ENCODE assay signal across 8 cellular contexts in the genomic region with DNA sequence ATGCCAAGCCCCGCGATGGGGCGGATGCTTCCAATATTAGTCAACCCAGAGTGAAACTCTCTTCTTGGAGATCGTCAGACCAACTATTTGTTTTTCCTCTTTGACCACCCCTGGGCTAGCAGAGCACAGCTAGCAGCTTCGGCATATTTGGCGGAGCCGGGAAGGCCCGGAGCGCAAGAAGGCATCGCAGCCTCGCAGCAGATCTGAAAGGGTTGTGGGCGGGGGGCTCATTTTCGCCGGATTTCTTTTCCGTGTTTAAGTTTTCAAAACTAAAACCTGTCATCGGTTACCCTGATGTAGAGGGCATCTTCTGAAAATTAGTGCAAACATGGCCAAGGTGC. TPM values are rescaled to one million over a fixed set of nuclear protein-coding genes. Genes with fewer than 3 reads are reported as not detected.
DNase-seq lines count a peak whose midpoint lies in the region; ATAC-seq and TF ChIP-seq lines count a peak whose summit lies in the region.

No MANE protein-coding gene starts in this region.

- H3K27me3 ChIP-seq in BJ (ENCODE audit: control insufficient read depth, insufficient read depth, low read length) (peaks cover 8% of the 10 kb centered on the region), GM23248 (replicated peaks; ENCODE audit: insufficient read depth) (peaks cover 60% of the 10 kb centered on the region), SU-DHL-6 (ENCODE audit: low read length) (no peaks in the 10 kb centered on the region), right cardiac atrium (ENCODE audit: control insufficient read depth, insufficient read depth) (no peaks in the 10 kb centered on the region)

- H3K9me2 ChIP-seq in GM23248 (ENCODE audit: insufficient read depth): no peaks in the 10 kb centered on the region
- no peaks in the 10 kb centered on the region for H3K9me2 ChIP-seq in SU-DHL-6 (replicated peaks; ENCODE audit: insufficient read depth, low read length)

- TF ChIP-seq CTCF in BJ (IDR thresholded peaks at IDR 0.05; ENCODE audit: insufficient read depth, low read depth, low read length) (no peak), SU-DHL-6 (IDR thresholded peaks at IDR 0.05; ENCODE audit: insufficient read depth, low read length, poor library complexity, severe bottlenecking) (no peak)

- H3K36me3 ChIP-seq in BJ (ENCODE audit: control insufficient read depth, insufficient read depth, low read length) (no peaks in the 10 kb centered on the region), GM23248 (ENCODE audit: low read depth) (no peaks in the 10 kb centered on the region), SU-DHL-6 (ENCODE audit: low read length) (no peaks in the 10 kb centered on the region)

- H3K9ac ChIP-seq in GM23248 (no peak overlapping the region), SU-DHL-6 (ENCODE audit: low read length) (peak overlapping the region; percentile 73)

- H3K4me1 Mint-ChIP-seq in stimulated activated naive B cell treated with anti-CD40 and anti-IgM and Interleukin-4, amounts not matched to agents 10 μg/mL and 1 μg/mL and 100 μg/mL, for 72 hours: peaks cover 10 to 17% of the 10 kb centered on the region in 2 donors
- H3K4me1 Mint-ChIP-seq in activated CD4-positive, alpha-beta T cell treated with anti-CD3 and anti-CD28 coated beads for 36 hours: peaks cover 10% of the 10 kb centered on the region

- peaks cover 46 to 53% of the 10 kb centered on the region in 2 donors for H3K27me3 Mint-ChIP-seq in stimulated activated naive B cell treated with anti-CD40 and anti-IgM and Interleukin-4, amounts not matched to agents 10 μg/mL and 1 μg/mL and 100 μg/mL, for 72 hours
- peaks cover 50% of the 10 kb centered on the region for H3K27me3 Mint-ChIP-seq in activated CD4-positive, alpha-beta T cell treated with anti-CD3 and anti-CD28 coated beads for 36 hours

- H3K27ac Mint-ChIP-seq in stimulated activated naive B cell treated with anti-CD40 and anti-IgM and Interleukin-4, amounts not matched to agents 10 μg/mL and 1 μg/mL and 100 μg/mL, for 72 hours: no peak overlapping the region
- no peak overlapping the region for H3K27ac Mint-ChIP-seq in activated CD4-positive, alpha-beta T cell treated with anti-CD3 and anti-CD28 coated beads for 36 hours

- H3K79me2 ChIP-seq in GM23248 (ENCODE audit: insufficient read depth): no peaks in the 10 kb centered on the region
- H3K79me2 ChIP-seq in SU-DHL-6 (ENCODE audit: insufficient read depth, low read length): peaks cover 42% of the 10 kb centered on the region

- H3K9me3 ChIP-seq in GM23248 (ENCODE audit: low read depth) (no peaks in the 10 kb centered on the region), SU-DHL-6 (ENCODE audit: insufficient read depth, low read length) (no peaks in the 10 kb centered on the region), right cardiac atrium (ENCODE audit: control insufficient read depth, low read length) (no peaks in the 10 kb centered on the region)

- H3K9me3 Mint-ChIP-seq in stimulated activated naive B cell treated with anti-CD40 and anti-IgM and Interleukin-4, amounts not matched to agents 10 μg/mL and 1 μg/mL and 100 μg/mL, for 72 hours: no peaks in the 10 kb centered on the region
- H3K9me3 Mint-ChIP-seq in activated CD4-positive, alpha-beta T cell treated with anti-CD3 and anti-CD28 coated beads for 36 hours (ENCODE audit: low read depth): no peaks in the 10 kb centered on the region

- DNase-seq in BJ (ENCODE audit: low read depth): no peak
- DNase-seq in GM23248: peak; percentile 44
- peak in 1 of 3 donors; percentile 46 for DNase-seq in right cardiac atrium
- no peak for DNase-seq in stimulated activated naive B cell treated with anti-CD40 and anti-IgM and Interleukin-4, amounts not matched to agents 10 μg/mL and 1 μg/mL and 100 μg/mL, for 72 hours
- no peak for DNase-seq in erythroblast (lab: John Stamatoyannopoulos, UW)
- DNase-seq in activated CD4-positive, alpha-beta T cell treated with anti-CD3 and anti-CD28 coated beads for 36 hours: no peak
- DNase-seq in NCI-H1092 (lab: John Stamatoyannopoulos, UW): no peak

- intact Hi-C loops in right cardiac atrium (cut with DNase I): no loop called here
- intact Hi-C loops in activated CD4-positive, alpha-beta T cell treated with anti-CD3 and anti-CD28 coated beads for 36 hours (cut with DNase I, micrococcal nuclease): no loop called here

- TF ChIP-seq POLR2A in erythroblast (IDR thresholded peaks at IDR 0.05; ENCODE audit: low read length): no peak

- POLR2A ChIA-PET in BJ (lab: Charles Lee): no interaction called here
- POLR2A ChIA-PET in activated CD4-positive, alpha-beta T cell treated with anti-CD3 and anti-CD28 coated beads for 36 hours (lab: Charles Lee): no interaction called here

- H3K27ac ChIP-seq in GM23248 (no peak overlapping the region), SU-DHL-6 (ENCODE audit: low read depth, low read length) (peak overlapping the region; percentile 21), right cardiac atrium (ENCODE audit: low read length) (peak overlapping the region; percentile 80)

- H3F3A ChIP-seq in GM23248 (ENCODE audit: insufficient read depth): no peaks in the 10 kb centered on the region
- H3F3A ChIP-seq in SU-DHL-6 (ENCODE audit: insufficient read depth): peaks cover 22% of the 10 kb centered on the region

- H3K36me3 Mint-ChIP-seq in stimulated activated naive B cell treated with anti-CD40 and anti-IgM and Interleukin-4, amounts not matched to agents 10 μg/mL and 1 μg/mL and 100 μg/mL, for 72 hours: no peaks in the 10 kb centered on the region
- no peaks in the 10 kb centered on the region for H3K36me3 Mint-ChIP-seq in activated CD4-positive, alpha-beta T cell treated with anti-CD3 and anti-CD28 coated beads for 36 hours (ENCODE audit: low read depth)

- H3K4me3 Mint-ChIP-seq in stimulated activated naive B cell treated with anti-CD40 and anti-IgM and Interleukin-4, amounts not matched to agents 10 μg/mL and 1 μg/mL and 100 μg/mL, for 72 hours: peak overlapping the region; percentile 29 to 71
- no peak overlapping the region for H3K4me3 Mint-ChIP-seq in activated CD4-positive, alpha-beta T cell treated with anti-CD3 and anti-CD28 coated beads for 36 hours

- in situ Hi-C loops in GM23248 (cut with MboI): no loop called here

- peak overlapping the region; percentile 95 for H3K4me2 ChIP-seq in GM23248 (ENCODE audit: unreplicated experiment)
- H3K4me2 ChIP-seq in SU-DHL-6 (ENCODE audit: low read depth, low read length, poor library complexity, severe bottlenecking): peak overlapping the region; percentile 92

- no peaks in the 10 kb centered on the region for H4K20me1 ChIP-seq in GM23248 (ENCODE audit: insufficient read depth)
- no peaks in the 10 kb centered on the region for H4K20me1 ChIP-seq in SU-DHL-6 (ENCODE audit: low read depth, low read length)

- 4 to 8% methylated on average over 16 of the region's 16 CpGs for WGBS in GM23248 (ENCODE audit: low coverage in 1 of 2, low lambda C conversion rate in 2 of 2, missing lambda C conversion rate in 2 of 2), 2 experiments
- WGBS in right cardiac atrium: 3% methylated on average over 16 of the region's 16 CpGs

- H2AFZ ChIP-seq in GM23248 (peak overlapping the region; percentile 89), SU-DHL-6 (ENCODE audit: low read depth, low read length, severe bottlenecking) (peak overlapping the region; percentile 73)

- no peaks in the 10 kb centered on the region for H3K4me1 ChIP-seq in GM23248 (ENCODE audit: insufficient read depth)
- H3K4me1 ChIP-seq in right cardiac atrium (ENCODE audit: control insufficient read depth, insufficient read depth, low read length): no peaks in the 10 kb centered on the region

- CTCF ChIA-PET in BJ (lab: Yijun Ruan, JAX): interaction anchor here (0.5 kb wide), 1 partner anchor 207 kb away, joined by 3 read pairs; no protein-coding TSS in a partner anchor
- CTCF ChIA-PET in activated CD4-positive, alpha-beta T cell treated with anti-CD3 and anti-CD28 coated beads for 36 hours (lab: Charles Lee): no interaction called here

- peak overlapping the region; percentile 44 for H3K4me3 ChIP-seq in BJ (ENCODE audit: low read depth, low read length)
- H3K4me3 ChIP-seq in GM23248: peak overlapping the region; percentile 92
- peak overlapping the region; percentile 74 for H3K4me3 ChIP-seq in SU-DHL-6 (ENCODE audit: insufficient read depth, low read length, poor library complexity, severe bottlenecking)
- peak overlapping the region; percentile 44 for H3K4me3 ChIP-seq in right cardiac atrium (ENCODE audit: low read length)

- ATAC-seq in right cardiac atrium: peak; percentile 15 to 26
- peak; percentile 15 to 27 for ATAC-seq in stimulated activated naive B cell treated with anti-CD40 and anti-IgM and Interleukin-4, amounts not matched to agents 10 μg/mL and 1 μg/mL and 100 μg/mL, for 72 hours (replicated peaks)
- ATAC-seq in activated CD4-positive, alpha-beta T cell treated with anti-CD3 and anti-CD28 coated beads for 36 hours: no peak

RNA-seq across cellular contexts. Expression of gene ZNF385B, which starts 0.3 kb away (rescaled TPM):
- polyA plus RNA-seq in BJ (2011; rRNA removed) (0.12 and 0.22 TPM in 2 replicates), GM23248 (2016; fragmentation: Nextera tagmentation; extraction: Ambion mirVana) (0.30 TPM in 1 of 2 replicates, not detected in the other), right cardiac atrium (32.6 TPM)
- polyA minus RNA-seq in BJ (2011; rRNA and poly(A)+ RNA removed): 0.09 TPM in 1 of 2 replicates, not detected in the other
- not detected in 2 replicates for total RNA-seq in GM23248 (2014; rRNA removed; shearing (Covaris generic))
- total RNA-seq in right cardiac atrium: 10 to 100 TPM; 52.7 to 95.9 (median 76.6) TPM
- total RNA-seq in activated CD4-positive, alpha-beta T cell treated with anti-CD3 and anti-CD28 coated beads for 36 hours: not detected

Comparison
In these comparisons a context has a peak if more than half of its experiments do, and no peak if none do; other contexts are left out.
1. RNA of gene ZNF385B, which starts 0.3 kb away (total RNA-seq): 52.7 to 95.9 TPM in right cardiac atrium; not detected in GM23248 and not detected in activated CD4-positive, alpha-beta T cell treated with anti-CD3 and anti-CD28 coated beads for 36 hours; every median in the first group is over 10 times any median in the second.
2. Peak in every context shown above with its lines, with median percentiles within 50 percentile points of each other: H3K4me3 ChIP-seq.